ENCODE assay signal across 17 cellular contexts in the genomic region with DNA sequence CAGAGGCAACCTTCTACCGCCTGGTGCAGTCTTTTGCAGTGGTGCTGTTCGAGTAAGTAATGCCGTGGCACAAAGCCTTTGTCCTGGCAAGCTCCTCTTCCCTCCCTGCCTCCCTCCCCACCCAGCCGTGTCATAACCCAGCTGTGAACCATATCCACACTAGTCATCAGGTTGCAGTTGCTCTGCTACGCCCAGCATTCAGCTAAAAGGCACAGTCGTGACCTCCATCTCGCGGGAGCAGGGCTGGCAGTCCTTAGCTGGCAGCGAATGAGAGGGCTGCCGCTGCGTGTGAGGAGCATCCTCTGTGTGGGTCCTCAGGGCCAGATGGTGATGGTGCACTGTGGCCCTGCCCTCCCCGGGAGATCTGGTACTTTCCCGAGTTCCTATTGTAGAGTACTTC. TPM values are rescaled to one million over a fixed set of nuclear protein-coding genes. Genes with fewer than 3 reads are reported as not detected.
DNase-seq lines count a peak whose midpoint lies in the region; ATAC-seq and TF ChIP-seq lines count a peak whose summit lies in the region.
"Had no signal": no experiment of that assay in that cellular context is flagged by ENCODE, and none has a peak within 500 bp of the region (broad histone marks: within the 10 kb centered on the region; RNA-seq: fewer than 3 reads in every experiment).

No MANE protein-coding gene starts in this region.

- H3K4me3 Mint-ChIP-seq in activated CD4-positive, alpha-beta T cell treated with anti-CD3 and anti-CD28 coated beads, Interleukin-2, amount 10 ng/mL, durations not matched to agents 24 days and 14 days = no peak overlapping the region
- H3K4me3 Mint-ChIP-seq: activated T-helper 17 cell treated with anti-CD3 and anti-CD28 coated beads, Interleukin-2, amount 50 U/mL, for 72 hours had no signal

- H3K27me3 Mint-ChIP-seq in activated CD4-positive, alpha-beta T cell treated with anti-CD3 and anti-CD28 coated beads, Interleukin-2, amount 10 ng/mL, durations not matched to agents 24 days and 14 days = no peaks in the 10 kb centered on the region
- H3K27me3 Mint-ChIP-seq: activated T-helper 17 cell treated with anti-CD3 and anti-CD28 coated beads, Interleukin-2, amount 50 U/mL, for 72 hours had no signal

- no peak overlapping the region for H3K27ac Mint-ChIP-seq in activated CD4-positive, alpha-beta T cell treated with anti-CD3 and anti-CD28 coated beads, Interleukin-2, amount 10 ng/mL, durations not matched to agents 24 days and 14 days
- H3K27ac Mint-ChIP-seq: activated T-helper 17 cell treated with anti-CD3 and anti-CD28 coated beads, Interleukin-2, amount 50 U/mL, for 72 hours had no signal

- DNase-seq in AG20443 (ENCODE audit: low spot score) = peak; percentile 94
- peak; percentile 36 for DNase-seq in NCI-H1694 (lab: John Stamatoyannopoulos, UW)
- peak; percentile 87 for DNase-seq in fibroblast of mammary gland (ENCODE audit: low read depth)
- peak; percentile 91 for DNase-seq in myocyte (ENCODE audit: low read depth)
- DNase-seq in central memory CD4-positive, alpha-beta T cell = no peak
- DNase-seq in activated CD4-positive, alpha-beta T cell treated with anti-CD3 and anti-CD28 coated beads, Interleukin-2, amount 10 ng/mL, durations not matched to agents 24 days and 14 days = no peak
- DNase-seq: activated CD4-positive, alpha-beta T cell treated with anti-CD3 and anti-CD28 coated beads, Interleukin-2, amount 50 U/mL, for 1 hour; BE2C; effector CD8-positive, alpha-beta T cell; EL; NCI-H345; stimulated activated naive CD4-positive, alpha-beta T cell treated with Interleukin-2 at 50 U/mL for 16 hours; T-helper 2 cell had no signal

- ATAC-seq in GM18511 (IDR thresholded peaks at IDR 0.05; ENCODE audit: unreplicated experiment) (no peak), HG02970 (IDR thresholded peaks at IDR 0.05; ENCODE audit: low FRiP score, unreplicated experiment) (no peak)
- ATAC-seq: activated T-helper 17 cell treated with anti-CD3 and anti-CD28 coated beads, Interleukin-2, amount 50 U/mL, for 72 hours had no signal

- H3K4me3 ChIP-seq in fibroblast of mammary gland (ENCODE audit: control insufficient read depth, low read depth, low read length) = no peak overlapping the region

- TF ChIP-seq CTCF in fibroblast of mammary gland (conservative IDR thresholded peaks at IDR 0.05; ENCODE audit: control insufficient read depth, insufficient read depth, low read depth, low read length) = no peak

- peaks cover 2% of the 10 kb centered on the region for H3K4me1 Mint-ChIP-seq in activated CD4-positive, alpha-beta T cell treated with anti-CD3 and anti-CD28 coated beads, Interleukin-2, amount 10 ng/mL, durations not matched to agents 24 days and 14 days
- H3K4me1 Mint-ChIP-seq: activated T-helper 17 cell treated with anti-CD3 and anti-CD28 coated beads, Interleukin-2, amount 50 U/mL, for 72 hours had no signal

- H3K9me3 Mint-ChIP-seq in activated CD4-positive, alpha-beta T cell treated with anti-CD3 and anti-CD28 coated beads, Interleukin-2, amount 10 ng/mL, durations not matched to agents 24 days and 14 days = no peaks in the 10 kb centered on the region
- H3K9me3 Mint-ChIP-seq: activated T-helper 17 cell treated with anti-CD3 and anti-CD28 coated beads, Interleukin-2, amount 50 U/mL, for 72 hours had no signal

- H3K36me3 Mint-ChIP-seq in activated CD4-positive, alpha-beta T cell treated with anti-CD3 and anti-CD28 coated beads, Interleukin-2, amount 10 ng/mL, durations not matched to agents 24 days and 14 days (ENCODE audit: low read depth) = peaks cover 17% of the 10 kb centered on the region

- intact Hi-C loops in activated CD4-positive, alpha-beta T cell treated with anti-CD3 and anti-CD28 coated beads, Interleukin-2, amount 10 ng/mL, durations not matched to agents 24 days and 14 days (cut with micrococcal nuclease) = no loop called here

RNA-seq across cellular contexts. Expression of gene CIBAR2, which starts 39.3 kb away (rescaled TPM):
- not detected in 2 replicates for total RNA-seq in myocyte
- not detected for polyA plus RNA-seq in myocyte (2012)
- total RNA-seq in activated CD4-positive, alpha-beta T cell treated with anti-CD3 and anti-CD28 coated beads, Interleukin-2, amount 10 ng/mL, durations not matched to agents 24 days and 14 days = not detected in 2 replicates
- total RNA-seq: mucosa of gallbladder had no signal

RNA-seq across cellular contexts. Expression of gene KIAA0513, which starts 45.4 kb away (rescaled TPM):
- total RNA-seq in myocyte = 11.9 and 17.9 TPM in 2 replicates
- polyA plus RNA-seq in myocyte (2012) = 11.4 TPM
- total RNA-seq in activated CD4-positive, alpha-beta T cell treated with anti-CD3 and anti-CD28 coated beads, Interleukin-2, amount 10 ng/mL, durations not matched to agents 24 days and 14 days = 10.6 and 12.1 TPM in 2 replicates

Comparison
In these comparisons a context has a peak if more than half of its experiments do, and no peak if none do; other contexts are left out.
1. DNase-seq: peak in AG20443 (single experiment), NCI-H1694 (single experiment), fibroblast of mammary gland (single experiment) and myocyte (single experiment); none in central memory CD4-positive, alpha-beta T cell (single experiment) and activated CD4-positive, alpha-beta T cell treated with anti-CD3 and anti-CD28 coated beads, Interleukin-2, amount 10 ng/mL, durations not matched to agents 24 days and 14 days (single experiment).